Comparison of ENCODE assay signal across 8 cellular contexts in the genomic region with DNA sequence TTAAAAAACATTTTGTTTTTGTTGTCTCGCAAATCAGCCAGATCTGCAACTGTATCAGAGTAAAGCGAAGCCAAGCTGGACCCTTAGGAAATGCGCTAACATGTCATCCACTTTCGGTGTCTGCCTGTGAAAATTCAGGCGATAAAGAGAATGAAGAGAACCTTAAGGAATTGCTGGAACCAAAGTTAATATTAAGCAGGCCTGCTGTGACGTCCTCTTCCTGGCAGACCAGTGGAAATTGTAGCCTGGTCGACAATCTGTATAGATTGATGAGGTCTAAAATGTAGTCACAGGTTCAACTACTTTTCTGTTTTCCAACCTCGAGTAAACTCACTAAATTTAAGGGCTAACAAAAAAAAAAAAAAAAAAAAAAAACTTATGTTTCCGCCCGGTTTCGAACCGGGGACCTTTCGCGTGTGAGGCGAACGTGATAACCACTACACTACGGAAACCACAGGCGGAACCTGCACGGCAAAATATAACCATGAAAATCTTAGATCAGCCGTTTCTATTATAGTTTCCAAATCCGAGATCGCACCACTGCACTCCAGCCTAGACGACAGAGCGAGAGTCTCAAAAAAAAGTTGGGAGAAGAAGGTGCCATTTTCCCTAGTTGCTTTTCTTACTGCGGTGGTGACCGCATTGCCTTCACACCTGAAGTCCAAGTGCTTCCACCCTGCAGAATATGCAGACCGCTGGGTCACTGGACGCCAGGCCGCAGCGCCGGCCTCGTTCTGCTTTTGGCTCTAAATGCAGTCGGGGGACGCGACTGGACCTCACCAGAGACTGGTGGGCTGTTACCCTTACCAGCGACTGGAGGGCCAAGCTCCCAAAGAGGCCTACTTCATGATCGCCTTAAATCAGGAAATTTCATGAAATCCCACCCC.
DNase-seq lines count a peak whose midpoint lies in the region; ATAC-seq, FAIRE-seq and TF ChIP-seq lines count a peak whose summit lies in the region.
"Not testable (repeated sequence)": the region's sequence is repeated elsewhere in the genome, so short reads cannot be mapped to it uniquely, and the experiment has no call there.

No MANE protein-coding gene starts in this region.

- peak; percentile 25 for DNase-seq in HFF-Myc (ENCODE audit: extremely low read depth, low read depth)
- DNase-seq in NCI-H774 (lab: John Stamatoyannopoulos, UW) = peak; percentile 65
- not testable (repeated sequence) for DNase-seq in GM12878 (ENCODE audit: low read depth, low spot score)
- DNase-seq in foreskin keratinocyte = peak in 1 of 2 donors; percentile 7
- DNase-seq in medulla oblongata (ENCODE audit: extremely low spot score) = peak; percentile 28
- DNase-seq in stimulated activated CD4-positive, alpha-beta T cell treated with anti-CD3 and anti-CD28 coated beads, Interleukin-12 subunit alpha, Interleukin-12 subunit beta, amount 100 ng/mL, for 4 hours = peak; percentile 30

- peak overlapping the region; percentile 56 for H3K4me3 ChIP-seq in ACC112 (ENCODE audit: low read depth, low read length)
- peak overlapping the region; percentile 33 for H3K4me3 ChIP-seq in HFF-Myc (replicated peaks; ENCODE audit: low read depth, low read length)
- peak overlapping the region; percentile 46 for H3K4me3 ChIP-seq in WI38 (ENCODE audit: low read depth, low read length)
- not testable (repeated sequence) for H3K4me3 ChIP-seq in GM12878

- TF ChIP-seq RAD21 in GM12878 (IDR thresholded peaks at IDR 0.05; ENCODE audit: insufficient read depth, low read depth, low read length) = not testable (repeated sequence)

- BruUV-seq in GM12878 (replicated peaks; lab: Mats Ljungman, UMichigan) = not testable (repeated sequence)

- not testable (repeated sequence) for H3K9me3 ChIP-seq in GM12878 (replicated peaks; ENCODE audit: control insufficient read depth, insufficient read depth, low read length)

- TF ChIP-seq EP300 in GM12878 (IDR thresholded peaks at IDR 0.05; ENCODE audit: borderline replicate concordance in 1 of 2, control insufficient read depth in 1 of 2, low read depth in 2 of 2, low read length in 2 of 2) = not testable (repeated sequence)

- TF ChIP-seq POLR2A in GM12878 (IDR thresholded peaks at IDR 0.05; ENCODE audit: low read depth, low read length) = not testable (repeated sequence)

- peak; percentile 23; the same call in 1 of the 3 replicates for ATAC-seq in GM12878
- peak; percentile 30 for ATAC-seq in foreskin keratinocyte

- SMC1A ChIA-PET in GM12878 (lab: Charles Lee; ENCODE audit: uncharacterized antibody, unreplicated experiment) = not testable (repeated sequence)

- CTCF ChIA-PET in GM12878 (lab: Yijun Ruan, JAX) = not testable (repeated sequence)

- not testable (repeated sequence) for H3K9ac ChIP-seq in GM12878 (ENCODE audit: control insufficient read depth, insufficient read depth, low read length)

- not testable (repeated sequence) for FAIRE-seq in GM12878 (lab: Jason Lieb, UNC)

- H4K20me1 ChIP-seq in GM12878 (ENCODE audit: control insufficient read depth, insufficient read depth) = not testable (repeated sequence)

- not testable (repeated sequence) for H3K36me3 ChIP-seq in ACC112 (ENCODE audit: insufficient read depth, low read length); GM12878 (ENCODE audit: control insufficient read depth in 2 of 2, insufficient read depth in 2 of 2, low read length in 1 of 2)

- not testable (repeated sequence) for TF ChIP-seq CTCF in HFF-Myc (IDR thresholded peaks at IDR 0.05; ENCODE audit: low read depth, low read length, missing control alignments); WI38 (IDR thresholded peaks at IDR 0.05; ENCODE audit: low read depth, low read length); GM12878 (IDR thresholded peaks at IDR 0.05 in 2 of 3, conservative IDR thresholded peaks at IDR 0.05 in 1 of 3; ENCODE audit: control insufficient read depth in 2 of 3, extremely low read depth in 1 of 3, insufficient read depth in 1 of 3, low read depth in 3 of 3, low read length in 3 of 3); foreskin keratinocyte (conservative IDR thresholded peaks at IDR 0.05)

- H3K27ac ChIP-seq in ACC112 (ENCODE audit: low read depth, low read length); GM12878 (ENCODE audit: control insufficient read depth, insufficient read depth); foreskin keratinocyte: not testable (repeated sequence)

- POLR2A ChIA-PET in GM12878 (lab: Charles Lee) = not testable (repeated sequence)

- H3K4me2 ChIP-seq in GM12878 (ENCODE audit: control insufficient read depth, insufficient read depth) = not testable (repeated sequence)

- WGBS in GM12878 (ENCODE audit: insufficient coverage, insufficient replicate concordance, low lambda C conversion rate, missing lambda C conversion rate) = 28% methylated on average over 28 of the region's 37 CpGs

- RAD21 ChIA-PET in GM12878 (lab: Charles Lee; ENCODE audit: unreplicated experiment) = not testable (repeated sequence)

- intact Hi-C loops in GM12878 (cut with micrococcal nuclease; ENCODE audit: unreplicated experiment) = not testable (repeated sequence)

- H3K4me1 ChIP-seq in ACC112 (ENCODE audit: control insufficient read depth, insufficient read depth, low read length, unreplicated experiment); GM12878 (ENCODE audit: control insufficient read depth, insufficient read depth, low read length); foreskin keratinocyte: not testable (repeated sequence)

- H2AFZ ChIP-seq in ACC112 (ENCODE audit: low read length, unreplicated experiment); GM12878 (ENCODE audit: control insufficient read depth, low read depth, low read length): not testable (repeated sequence)

- H3K79me2 ChIP-seq in ACC112 (ENCODE audit: control insufficient read depth, insufficient read depth, low read length, unreplicated experiment); GM12878 (ENCODE audit: control insufficient read depth, insufficient read depth, low read length): not testable (repeated sequence)

- in situ Hi-C loops in GM12878 (cut with MboI) = not testable (repeated sequence)

- not testable (repeated sequence) for H3K27me3 ChIP-seq in ACC112 (ENCODE audit: insufficient read depth, low read length); GM12878 (replicated peaks in 1 of 2; ENCODE audit: control insufficient read depth in 2 of 2, insufficient read depth in 2 of 2, low read length in 1 of 2); foreskin keratinocyte

TF ChIP-seq in GM12878, 131 proteins besides CTCF, POLR2A, EP300 and RAD21:
- peak; percentile 83 for TF ChIP-seq RUNX3 (IDR thresholded peaks at IDR 0.05; ENCODE audit: low read length)
- TF ChIP-seq SREBF2 (IDR thresholded peaks at IDR 0.05; ENCODE audit: low read length) = peak; percentile 78
- peak; percentile 78 for TF ChIP-seq CBFB (IDR thresholded peaks at IDR 0.05; ENCODE audit: low read depth)
- TF ChIP-seq TARDBP (IDR thresholded peaks at IDR 0.05; ENCODE audit: borderline replicate concordance) = peak; percentile 49; the same call in 1 of the 2 replicates
